Comparison of ENCODE assay signal across 1 cellular context in the genomic region with DNA sequence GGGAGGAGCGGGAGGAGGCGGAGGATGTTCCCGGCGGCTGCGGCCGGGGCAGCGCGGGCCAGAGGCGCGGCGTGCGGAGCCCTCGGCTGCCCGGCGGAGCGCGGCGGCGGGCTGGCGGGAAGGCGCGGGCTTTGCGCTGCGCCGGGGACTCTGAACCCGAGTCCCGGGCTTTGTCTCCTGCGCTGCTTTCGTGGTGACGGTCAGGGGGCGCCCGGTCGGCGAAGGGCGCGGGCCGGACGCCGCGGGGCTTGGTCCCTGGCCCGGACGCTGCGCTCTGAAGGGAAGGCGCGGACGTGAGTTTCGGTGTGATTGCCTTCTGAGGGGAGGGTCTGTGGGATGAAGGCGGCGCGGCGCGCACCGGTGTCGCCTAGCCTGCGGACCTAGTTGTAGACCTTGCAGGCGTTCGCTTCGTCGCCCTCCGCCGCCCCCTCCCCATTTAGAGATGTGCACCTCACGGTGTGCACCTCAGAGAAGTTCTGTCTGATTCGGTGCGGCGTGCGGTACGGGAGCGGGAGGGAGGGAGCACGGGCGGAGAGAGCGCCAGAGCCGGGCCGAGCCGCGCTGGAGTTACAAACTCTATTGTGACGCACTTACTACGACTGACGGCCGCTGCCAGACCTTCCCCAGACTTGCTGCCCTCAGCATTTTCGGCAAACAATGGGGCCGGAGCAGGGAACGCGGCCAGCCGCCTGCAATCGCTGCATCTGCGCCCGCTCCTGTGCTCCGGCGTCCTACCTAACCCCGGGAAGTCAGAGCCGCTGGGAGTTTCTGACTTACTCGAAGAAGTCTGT.
TF ChIP-seq lines count a peak whose summit lies in the region.

No MANE protein-coding gene starts in this region.

TF ChIP-seq in SK-N-SH treated with all-trans-retinoic acid at 6 μM for 48 hours, 23 proteins besides CTCF, POLR2A, EP300 and RAD21 (continued from another document):
- TF ChIP-seq, protein P1, sequence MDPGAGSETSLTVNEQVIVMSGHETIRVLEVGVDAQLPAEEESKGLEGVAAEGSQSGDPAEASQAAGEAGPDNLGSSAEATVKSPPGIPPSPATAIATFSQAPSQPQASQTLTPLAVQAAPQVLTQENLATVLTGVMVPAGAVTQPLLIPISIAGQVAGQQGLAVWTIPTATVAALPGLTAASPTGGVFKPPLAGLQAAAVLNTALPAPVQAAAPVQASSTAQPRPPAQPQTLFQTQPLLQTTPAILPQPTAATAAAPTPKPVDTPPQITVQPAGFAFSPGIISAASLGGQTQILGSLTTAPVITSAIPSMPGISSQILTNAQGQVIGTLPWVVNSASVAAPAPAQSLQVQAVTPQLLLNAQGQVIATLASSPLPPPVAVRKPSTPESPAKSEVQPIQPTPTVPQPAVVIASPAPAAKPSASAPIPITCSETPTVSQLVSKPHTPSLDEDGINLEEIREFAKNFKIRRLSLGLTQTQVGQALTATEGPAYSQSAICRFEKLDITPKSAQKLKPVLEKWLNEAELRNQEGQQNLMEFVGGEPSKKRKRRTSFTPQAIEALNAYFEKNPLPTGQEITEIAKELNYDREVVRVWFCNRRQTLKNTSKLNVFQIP (CRISPR knock-in tag; IDR thresholded peaks at IDR 0.05; ENCODE audit: borderline replicate concordance, low read depth): no peak
- TF ChIP-seq GLIS3 (CRISPR knock-in tag; IDR thresholded peaks at IDR 0.05): no peak
- no peak for TF ChIP-seq SNAI2 (CRISPR knock-in tag; IDR thresholded peaks at IDR 0.05)
- TF ChIP-seq PATZ1 (CRISPR knock-in tag; IDR thresholded peaks at IDR 0.05; ENCODE audit: borderline replicate concordance): no peak
- no peak for TF ChIP-seq ZC3H10 (CRISPR knock-in tag; IDR thresholded peaks at IDR 0.05)
- no peak for TF ChIP-seq ZNF70 (CRISPR knock-in tag; IDR thresholded peaks at IDR 0.05)
- TF ChIP-seq ZNF565 (CRISPR knock-in tag; conservative IDR thresholded peaks at IDR 0.05; ENCODE audit: low read depth): no peak
- TF ChIP-seq ISL1 (CRISPR knock-in tag; IDR thresholded peaks at IDR 0.05): no peak
TF ChIP-seq in SK-N-SH treated with all-trans-retinoic acid at 6 μM for 48 hours: peak in this region for 0.
